In the genomic region with DNA sequence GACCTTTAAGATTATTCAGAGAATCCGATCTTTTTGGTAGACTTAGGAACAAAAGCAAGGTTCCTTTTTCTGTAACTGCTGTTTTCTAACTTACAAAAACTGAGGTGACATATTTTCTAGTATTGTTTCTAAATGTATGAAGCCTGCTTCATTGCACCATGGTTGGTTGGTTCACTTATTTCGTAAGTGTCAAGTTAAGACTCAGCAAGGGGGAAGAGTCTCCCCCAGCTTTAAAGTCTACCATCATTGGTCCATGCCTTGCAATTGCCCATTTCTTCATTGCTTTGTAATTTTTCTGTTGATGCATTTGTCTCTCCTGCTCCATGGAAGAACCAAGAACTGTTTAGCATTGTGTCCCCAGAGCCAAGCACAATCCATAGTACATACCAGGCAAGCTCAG, we compare ENCODE assay signal across 15 cellular contexts.
DNase-seq lines count a peak whose midpoint lies in the region; ATAC-seq and FAIRE-seq lines count a peak whose summit lies in the region.
"Had no signal": no experiment of that assay in that cellular context is flagged by ENCODE, and none has a peak within 500 bp of the region (broad histone marks: within the 10 kb centered on the region; RNA-seq: fewer than 3 reads in every experiment).

No MANE protein-coding gene starts in this region.

- ATAC-seq in HG02763 (IDR thresholded peaks at IDR 0.05; ENCODE audit: unreplicated experiment) = no peak
- ATAC-seq: GM12878 had no signal

- DNase-seq in NOMO-1 (lab: John Stamatoyannopoulos, UW; ENCODE audit: unreplicated experiment in 2 of 2) (peak; percentile 16 to 70), NOMO-1 treated with dmso at 0.1 percent for 144 hours (lab: John Stamatoyannopoulos, UW; ENCODE audit: unreplicated experiment) (no peak), NOMO-1 treated with DMSO at 0.1 percent for 48 hours (lab: John Stamatoyannopoulos, UW; ENCODE audit: unreplicated experiment) (peak; percentile 48), SKM-1 (lab: John Stamatoyannopoulos, UW; ENCODE audit: unreplicated experiment) (peak; percentile 78), urothelium cell line (ENCODE audit: low spot score) (no peak), mucosa of gallbladder (ENCODE audit: low spot score) (no peak), cortex of kidney (lab: John Stamatoyannopoulos, UW) (no peak)
- DNase-seq: CD4-positive, alpha-beta memory T cell; DMS79; HCEC 1CT; HFFc6; IMR-90 had no signal

- FAIRE-seq in urothelium cell line (lab: Jason Lieb, UNC) = no peak
- FAIRE-seq: GM12878, GM18507 had no signal

Comparison
In these comparisons a context has a peak if more than half of its experiments do, and no peak if none do; other contexts are left out.
1. DNase-seq: peak in NOMO-1 (2 of 2), NOMO-1 treated with DMSO at 0.1 percent for 48 hours (single experiment) and SKM-1 (single experiment); none in NOMO-1 treated with dmso at 0.1 percent for 144 hours (single experiment), urothelium cell line (single experiment), mucosa of gallbladder (single experiment) and cortex of kidney (single experiment).